In the genomic region with DNA sequence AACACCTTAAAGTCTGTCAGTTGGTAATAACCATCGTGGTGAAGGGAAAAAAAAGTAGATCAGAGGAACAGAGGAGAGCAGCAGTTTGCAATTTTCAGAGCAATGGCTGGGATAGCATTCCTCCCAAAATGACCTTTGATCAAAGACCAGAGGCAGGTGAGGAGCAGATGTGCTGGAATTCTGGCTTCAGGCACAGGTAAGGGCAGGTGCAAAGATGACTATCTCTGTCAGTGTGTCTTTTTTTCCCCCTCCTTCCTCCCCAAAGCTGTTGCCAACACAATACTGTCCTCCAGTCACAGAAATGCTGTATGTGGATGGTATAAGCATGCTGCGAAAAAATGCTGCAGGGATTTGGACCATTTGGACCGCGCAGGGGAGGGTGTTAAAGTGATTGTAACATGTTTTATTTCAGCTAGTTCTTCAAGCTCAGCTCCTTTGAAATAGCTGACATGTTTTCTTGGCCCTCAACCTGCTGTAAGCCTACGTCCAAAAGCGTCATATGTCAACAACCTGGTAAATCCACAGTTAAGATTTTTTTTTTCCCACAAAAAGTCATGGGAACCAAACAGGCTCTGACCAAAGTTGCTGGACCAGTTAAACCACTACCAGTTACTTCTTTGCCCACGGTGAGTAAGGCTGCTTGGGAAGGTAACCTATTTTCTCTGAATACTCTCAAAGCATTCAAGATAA, we compare ENCODE assay signal across 13 cellular contexts.
DNase-seq lines count a peak whose midpoint lies in the region; ATAC-seq lines count a peak whose summit lies in the region.
"Had no signal": no experiment of that assay in that cellular context is flagged by ENCODE, and none has a peak within 500 bp of the region (broad histone marks: within the 10 kb centered on the region; RNA-seq: fewer than 3 reads in every experiment).

No MANE protein-coding gene starts in this region.

- no peaks in the 10 kb centered on the region for H3K27me3 ChIP-seq in H7 (ENCODE audit: control insufficient read depth, insufficient read depth, low read length)

- H3K36me3 ChIP-seq in H7 (replicated peaks; ENCODE audit: control insufficient read depth, insufficient read depth, low read length), result no peaks in the 10 kb centered on the region

- POLR2A ChIA-PET in activated naive CD8-positive, alpha-beta T cell treated with anti-CD3 and anti-CD28 coated beads, Interleukin-2, amount 10 ng/mL, durations not matched to agents 7 days and 5 days (lab: Charles Lee), result no interaction called here
- POLR2A ChIA-PET in activated CD4-positive, alpha-beta T cell treated with anti-CD3 and anti-CD28 coated beads, Interleukin-2, amount 10 ng/mL, durations not matched to agents 7 days and 5 days (lab: Charles Lee), result no interaction called here

- H3K27ac Mint-ChIP-seq in activated naive CD8-positive, alpha-beta T cell treated with anti-CD3 and anti-CD28 coated beads, Interleukin-2, amount 10 ng/mL, durations not matched to agents 7 days and 5 days, result peak overlapping the region; percentile 42
- H3K27ac Mint-ChIP-seq in activated naive CD8-positive, alpha-beta T cell treated with anti-CD3 and anti-CD28 coated beads, Interleukin-2, amount 50 U/mL, for 24 hours, result no peak overlapping the region
- peak overlapping the region; percentile 0 for H3K27ac Mint-ChIP-seq in central memory CD8-positive, alpha-beta T cell (ENCODE audit: low read depth)
- H3K27ac Mint-ChIP-seq in activated CD4-positive, alpha-beta T cell treated with anti-CD3 and anti-CD28 coated beads, Interleukin-2, amount 10 ng/mL, durations not matched to agents 7 days and 5 days, result no peak overlapping the region
- H3K27ac Mint-ChIP-seq: endodermal cell had no signal

- H3K36me3 Mint-ChIP-seq in activated naive CD8-positive, alpha-beta T cell treated with anti-CD3 and anti-CD28 coated beads, Interleukin-2, amount 10 ng/mL, durations not matched to agents 7 days and 5 days, result peaks cover 29% of the 10 kb centered on the region
- no peaks in the 10 kb centered on the region for H3K36me3 Mint-ChIP-seq in activated naive CD8-positive, alpha-beta T cell treated with anti-CD3 and anti-CD28 coated beads, Interleukin-2, amount 50 U/mL, for 24 hours (ENCODE audit: low read depth)
- no peaks in the 10 kb centered on the region for H3K36me3 Mint-ChIP-seq in central memory CD8-positive, alpha-beta T cell (ENCODE audit: insufficient read depth)
- peaks cover 7% of the 10 kb centered on the region for H3K36me3 Mint-ChIP-seq in activated CD4-positive, alpha-beta T cell treated with anti-CD3 and anti-CD28 coated beads, Interleukin-2, amount 10 ng/mL, durations not matched to agents 7 days and 5 days (ENCODE audit: low read depth)
- H3K36me3 Mint-ChIP-seq: activated naive CD4-positive, alpha-beta T cell treated with anti-CD3 and anti-CD28 coated beads, Interleukin-2, amount 50 U/mL, for 72 hours had no signal

- no peaks in the 10 kb centered on the region for H3K27me3 Mint-ChIP-seq in activated naive CD8-positive, alpha-beta T cell treated with anti-CD3 and anti-CD28 coated beads, Interleukin-2, amount 10 ng/mL, durations not matched to agents 7 days and 5 days
- no peaks in the 10 kb centered on the region for H3K27me3 Mint-ChIP-seq in activated naive CD8-positive, alpha-beta T cell treated with anti-CD3 and anti-CD28 coated beads, Interleukin-2, amount 50 U/mL, for 24 hours
- no peaks in the 10 kb centered on the region for H3K27me3 Mint-ChIP-seq in central memory CD8-positive, alpha-beta T cell
- H3K27me3 Mint-ChIP-seq in activated CD4-positive, alpha-beta T cell treated with anti-CD3 and anti-CD28 coated beads, Interleukin-2, amount 10 ng/mL, durations not matched to agents 7 days and 5 days, result no peaks in the 10 kb centered on the region

- CTCF ChIA-PET in activated CD4-positive, alpha-beta T cell treated with anti-CD3 and anti-CD28 coated beads, Interleukin-2, amount 10 ng/mL, durations not matched to agents 7 days and 5 days (lab: Charles Lee), result no interaction called here

- H3K4me3 Mint-ChIP-seq in activated naive CD8-positive, alpha-beta T cell treated with anti-CD3 and anti-CD28 coated beads, Interleukin-2, amount 10 ng/mL, durations not matched to agents 7 days and 5 days, result no peak overlapping the region
- no peak overlapping the region for H3K4me3 Mint-ChIP-seq in activated naive CD8-positive, alpha-beta T cell treated with anti-CD3 and anti-CD28 coated beads, Interleukin-2, amount 50 U/mL, for 24 hours
- H3K4me3 Mint-ChIP-seq in central memory CD8-positive, alpha-beta T cell, result no peak overlapping the region
- no peak overlapping the region for H3K4me3 Mint-ChIP-seq in activated CD4-positive, alpha-beta T cell treated with anti-CD3 and anti-CD28 coated beads, Interleukin-2, amount 10 ng/mL, durations not matched to agents 7 days and 5 days
- H3K4me3 Mint-ChIP-seq: endodermal cell had no signal

- no peaks in the 10 kb centered on the region for H3K9me3 Mint-ChIP-seq in activated naive CD8-positive, alpha-beta T cell treated with anti-CD3 and anti-CD28 coated beads, Interleukin-2, amount 10 ng/mL, durations not matched to agents 7 days and 5 days
- no peaks in the 10 kb centered on the region for H3K9me3 Mint-ChIP-seq in activated naive CD8-positive, alpha-beta T cell treated with anti-CD3 and anti-CD28 coated beads, Interleukin-2, amount 50 U/mL, for 24 hours
- H3K9me3 Mint-ChIP-seq in central memory CD8-positive, alpha-beta T cell, result no peaks in the 10 kb centered on the region
- no peaks in the 10 kb centered on the region for H3K9me3 Mint-ChIP-seq in activated CD4-positive, alpha-beta T cell treated with anti-CD3 and anti-CD28 coated beads, Interleukin-2, amount 10 ng/mL, durations not matched to agents 7 days and 5 days
- H3K9me3 Mint-ChIP-seq: endodermal cell had no signal

- no peak for ATAC-seq in activated naive CD8-positive, alpha-beta T cell treated with anti-CD3 and anti-CD28 coated beads, Interleukin-2, amount 10 ng/mL, durations not matched to agents 7 days and 5 days (ENCODE audit: low read depth)
- ATAC-seq in activated naive CD8-positive, alpha-beta T cell treated with anti-CD3 and anti-CD28 coated beads, Interleukin-2, amount 50 U/mL, for 24 hours, result no peak
- ATAC-seq in central memory CD8-positive, alpha-beta T cell (replicated peaks; ENCODE audit: extremely low read depth, poor library complexity, severe bottlenecking), result no peak
- ATAC-seq: activated naive CD4-positive, alpha-beta T cell treated with anti-CD3 and anti-CD28 coated beads, Interleukin-2, amount 50 U/mL, for 72 hours; K562 had no signal

- no peak for DNase-seq in activated naive CD8-positive, alpha-beta T cell treated with anti-CD3 and anti-CD28 coated beads, Interleukin-2, amount 10 ng/mL, durations not matched to agents 7 days and 5 days
- DNase-seq in activated naive CD8-positive, alpha-beta T cell treated with anti-CD3 and anti-CD28 coated beads, Interleukin-2, amount 50 U/mL, for 24 hours, result no peak
- no peak for DNase-seq in central memory CD8-positive, alpha-beta T cell (ENCODE audit: low spot score in 2 of 2)
- peak; percentile 56 for DNase-seq in mucosa of gallbladder (ENCODE audit: low spot score)
- DNase-seq in ureter (ENCODE audit: low spot score), result peak; percentile 63
- DNase-seq in activated CD4-positive, alpha-beta T cell treated with anti-CD3 and anti-CD28 coated beads, Interleukin-2, amount 10 ng/mL, durations not matched to agents 7 days and 5 days, result no peak
- DNase-seq in SHP77 treated with DMSO at 0.1 percent for 48 hours (lab: John Stamatoyannopoulos, UW), result no peak
- no peak for DNase-seq in H7
- DNase-seq: ACHN, endodermal cell, NCI-H2227 treated with DMSO at 0.1 percent for 48 hours had no signal

- H3K4me1 Mint-ChIP-seq in activated naive CD8-positive, alpha-beta T cell treated with anti-CD3 and anti-CD28 coated beads, Interleukin-2, amount 10 ng/mL, durations not matched to agents 7 days and 5 days, result peaks cover 64% of the 10 kb centered on the region
- peaks cover 57% of the 10 kb centered on the region for H3K4me1 Mint-ChIP-seq in activated naive CD8-positive, alpha-beta T cell treated with anti-CD3 and anti-CD28 coated beads, Interleukin-2, amount 50 U/mL, for 24 hours
- peaks cover 36% of the 10 kb centered on the region for H3K4me1 Mint-ChIP-seq in central memory CD8-positive, alpha-beta T cell
- H3K4me1 Mint-ChIP-seq in activated CD4-positive, alpha-beta T cell treated with anti-CD3 and anti-CD28 coated beads, Interleukin-2, amount 10 ng/mL, durations not matched to agents 7 days and 5 days, result peaks cover 55% of the 10 kb centered on the region

- H3K4me3 ChIP-seq in H7 (ENCODE audit: insufficient read depth, low read depth, low read length), result no peak overlapping the region
- H3K4me3 ChIP-seq: K562 had no signal

Comparison
In these comparisons a context has a peak if more than half of its experiments do, and no peak if none do; other contexts are left out.
1. H3K27ac Mint-ChIP-seq: peak in activated naive CD8-positive, alpha-beta T cell treated with anti-CD3 and anti-CD28 coated beads, Interleukin-2, amount 10 ng/mL, durations not matched to agents 7 days and 5 days (single experiment) and central memory CD8-positive, alpha-beta T cell (single experiment); none in activated naive CD8-positive, alpha-beta T cell treated with anti-CD3 and anti-CD28 coated beads, Interleukin-2, amount 50 U/mL, for 24 hours (single experiment) and activated CD4-positive, alpha-beta T cell treated with anti-CD3 and anti-CD28 coated beads, Interleukin-2, amount 10 ng/mL, durations not matched to agents 7 days and 5 days (single experiment).
2. DNase-seq: peak in mucosa of gallbladder (single experiment) and ureter (single experiment); none in activated naive CD8-positive, alpha-beta T cell treated with anti-CD3 and anti-CD28 coated beads, Interleukin-2, amount 10 ng/mL, durations not matched to agents 7 days and 5 days (single experiment), activated naive CD8-positive, alpha-beta T cell treated with anti-CD3 and anti-CD28 coated beads, Interleukin-2, amount 50 U/mL, for 24 hours (single experiment), central memory CD8-positive, alpha-beta T cell (0 of 2), activated CD4-positive, alpha-beta T cell treated with anti-CD3 and anti-CD28 coated beads, Interleukin-2, amount 10 ng/mL, durations not matched to agents 7 days and 5 days (single experiment), SHP77 treated with DMSO at 0.1 percent for 48 hours (single experiment) and H7 (single experiment).